ENCODE assay signal across 26 cellular contexts in genomic region chr6:156455847-156456246, GRCh38.
DNase-seq lines count a peak whose midpoint lies in the region; ATAC-seq, FAIRE-seq and TF ChIP-seq lines count a peak whose summit lies in the region.
"Had no signal": no experiment of that assay in that cellular context is flagged by ENCODE, and none has a peak within 500 bp of the region (broad histone marks: within the 10 kb centered on the region; RNA-seq: fewer than 3 reads in every experiment).

No MANE protein-coding gene starts in this region.

- WGBS in HepG2 (ENCODE audit: low lambda C conversion rate): 31% methylated on average over 4 of the region's 4 CpGs
- 53% methylated on average over 1 of the region's 4 CpGs for WGBS in right lobe of liver (ENCODE audit: insufficient coverage, low coverage, low lambda C conversion rate, missing lambda C conversion rate)
- 95% methylated on average over 3 of the region's 4 CpGs; no CpG with 5 or more reads in 1 of the 2 experiments for WGBS in endodermal cell (ENCODE audit: insufficient coverage in 1 of 2, insufficient read length in 1 of 2), 2 experiments
- 90 to 91% methylated on average over 3 of the region's 4 CpGs for WGBS in tibial nerve, 2 donors

- no peaks in the 10 kb centered on the region for H3K9me3 Mint-ChIP-seq in endodermal cell
- H3K9me3 Mint-ChIP-seq: CD8-positive, alpha-beta memory T cell had no signal

- no peak overlapping the region for H3K27ac Mint-ChIP-seq in endodermal cell
- H3K27ac Mint-ChIP-seq: CD14-positive monocyte; CD4-positive, alpha-beta memory T cell; CD4-positive, CD25-positive, alpha-beta regulatory T cell; CD8-positive, alpha-beta memory T cell had no signal

- no peaks in the 10 kb centered on the region for H3K27me3 Mint-ChIP-seq in endodermal cell (ENCODE audit: insufficient read depth)

- H3K27ac ChIP-seq in HepG2 (ENCODE audit: extremely low read length, insufficient read depth, low read length) (no peak overlapping the region), right lobe of liver (no peak overlapping the region), endodermal cell (ENCODE audit: low read depth, low read length) (no peak overlapping the region), tibial nerve (no peak overlapping the region)
- H3K27ac ChIP-seq: BLaER1 had no signal

- no peak for ATAC-seq in HepG2
- no peak for ATAC-seq in right lobe of liver
- ATAC-seq: GM12878 had no signal

- no peak for DNase-seq in HepG2 (ENCODE audit: low spot score)
- DNase-seq in right lobe of liver: no peak
- peak; percentile 7 for DNase-seq in NCI-H69 (lab: John Stamatoyannopoulos, UW)
- DNase-seq in endodermal cell: no peak
- no peak for DNase-seq in tibial nerve (ENCODE audit: low spot score in 2 of 2)
- DNase-seq: 8988T; ACHN; BE2C; C1 segment of cervical spinal cord; CD4-positive, alpha-beta memory T cell; CD4-positive, CD25-positive, alpha-beta regulatory T cell; CD8-positive, alpha-beta memory T cell; COR-L47; DMS 273 treated with DMSO at 0.1 percent for 48 hours; DMS153; DMS53; DMS79; DND-41; EL; GDM1 had no signal

- TF ChIP-seq POLR2A in HepG2 (IDR thresholded peaks at IDR 0.05; ENCODE audit: insufficient read depth in 1 of 2, low read depth in 2 of 2, low read length in 2 of 2) (no peak), right lobe of liver (IDR thresholded peaks at IDR 0.05) (no peak), tibial nerve (IDR thresholded peaks at IDR 0.05) (no peak)

- in situ Hi-C loops in HepG2 (cut with HindIII; ENCODE audit: extremely low pct_ligation_motif_present, low pct_unique_long_range_greater_than_20kb): no loop called here

- H3K9me3 ChIP-seq in HepG2 (ENCODE audit: low read length) (no peaks in the 10 kb centered on the region), right lobe of liver (no peaks in the 10 kb centered on the region), endodermal cell (ENCODE audit: control insufficient read depth, low read length) (no peaks in the 10 kb centered on the region), tibial nerve (no peaks in the 10 kb centered on the region)
- H3K9me3 ChIP-seq: BE2C, BLaER1 had no signal

- H3K4me3 Mint-ChIP-seq in endodermal cell: no peak overlapping the region
- H3K4me3 Mint-ChIP-seq: CD14-positive monocyte; CD4-positive, alpha-beta memory T cell; CD4-positive, CD25-positive, alpha-beta regulatory T cell; CD8-positive, alpha-beta memory T cell had no signal

- TF ChIP-seq CTCF in HepG2 (CRISPR knock-in tag; IDR thresholded peaks at IDR 0.05) (no peak), right lobe of liver (IDR thresholded peaks at IDR 0.05) (no peak), endodermal cell (conservative IDR thresholded peaks at IDR 0.05) (peak; percentile 19), tibial nerve (IDR thresholded peaks at IDR 0.05) (no peak)

- no peaks in the 10 kb centered on the region for H3K79me2 ChIP-seq in HepG2 (ENCODE audit: insufficient read depth, low read length)

- BruUV-seq in HepG2 (replicated peaks; lab: Mats Ljungman, UMichigan): no TSS peak

- intact Hi-C loops in HepG2 (cut with micrococcal nuclease; ENCODE audit: unreplicated experiment) (no loop called here), right lobe of liver (cut with DNase I) (no loop called here)

- H3K4me3 ChIP-seq in HepG2 (replicated peaks in 1 of 3; ENCODE audit: insufficient read depth in 1 of 3, low read depth in 2 of 3, low read length in 3 of 3): no peak overlapping the region
- no peak overlapping the region for H3K4me3 ChIP-seq in right lobe of liver
- no peak overlapping the region for H3K4me3 ChIP-seq in endodermal cell (ENCODE audit: low read length)
- H3K4me3 ChIP-seq in tibial nerve: no peak overlapping the region
- H3K4me3 ChIP-seq: BLaER1, GM12878 had no signal

- H3K9ac ChIP-seq in HepG2 (ENCODE audit: insufficient read depth, low read depth, low read length) (no peak overlapping the region), endodermal cell (ENCODE audit: extremely low read depth, low read length, poor library complexity, severe bottlenecking) (no peak overlapping the region)
- H3K9ac ChIP-seq: BLaER1 had no signal

- H3K36me3 Mint-ChIP-seq in endodermal cell (ENCODE audit: low read depth): no peaks in the 10 kb centered on the region
- H3K36me3 Mint-ChIP-seq: CD14-positive monocyte; CD4-positive, alpha-beta memory T cell; CD8-positive, alpha-beta memory T cell had no signal

- H2AFZ ChIP-seq in HepG2 (ENCODE audit: low read length): no peak overlapping the region

- H4K20me1 ChIP-seq in HepG2 (ENCODE audit: insufficient read depth, low read length): no peaks in the 10 kb centered on the region
- H4K20me1 ChIP-seq: BLaER1 had no signal

- no peak overlapping the region for H3K4me2 ChIP-seq in HepG2 (ENCODE audit: low read depth, low read length)
- H3K4me2 ChIP-seq: BLaER1 had no signal

- TF ChIP-seq RAD21 in HepG2 (CRISPR knock-in tag; IDR thresholded peaks at IDR 0.05): no peak

- CTCF ChIA-PET in HepG2 (lab: Yijun Ruan, JAX; ENCODE audit: low intra/inter-chr PET ratio, low total read pairs): no interaction called here

- no peaks in the 10 kb centered on the region for H3K4me1 ChIP-seq in HepG2 (ENCODE audit: insufficient read depth, low read length)
- H3K4me1 ChIP-seq in right lobe of liver: no peaks in the 10 kb centered on the region
- no peaks in the 10 kb centered on the region for H3K4me1 ChIP-seq in endodermal cell (ENCODE audit: control insufficient read depth, insufficient read depth, low read length)
- no peaks in the 10 kb centered on the region for H3K4me1 ChIP-seq in tibial nerve
- H3K4me1 ChIP-seq: BE2C had no signal

- POLR2A ChIA-PET in HepG2 (lab: Yijun Ruan, JAX): no interaction called here

- no peaks in the 10 kb centered on the region for H3K36me3 ChIP-seq in HepG2 (replicated peaks in 1 of 2; ENCODE audit: control insufficient read depth in 1 of 2, insufficient read depth in 2 of 2, low read length in 2 of 2)
- no peaks in the 10 kb centered on the region for H3K36me3 ChIP-seq in right lobe of liver
- H3K36me3 ChIP-seq in endodermal cell (ENCODE audit: control insufficient read depth, insufficient read depth, low read length): no peaks in the 10 kb centered on the region
- H3K36me3 ChIP-seq in tibial nerve: no peaks in the 10 kb centered on the region
- H3K36me3 ChIP-seq: BE2C, BLaER1 had no signal

- TF ChIP-seq EP300 in HepG2 (IDR thresholded peaks at IDR 0.05; ENCODE audit: low read depth in 2 of 2, low read length in 2 of 2) (no peak), HepG2 (CRISPR knock-in tag; IDR thresholded peaks at IDR 0.05; ENCODE audit: borderline replicate concordance) (no peak), tibial nerve (IDR thresholded peaks at IDR 0.05) (no peak)

- H3K4me1 Mint-ChIP-seq in endodermal cell: no peaks in the 10 kb centered on the region
- H3K4me1 Mint-ChIP-seq: CD4-positive, alpha-beta memory T cell; CD4-positive, CD25-positive, alpha-beta regulatory T cell; CD8-positive, alpha-beta memory T cell had no signal

- H3K27me3 ChIP-seq in HepG2 (ENCODE audit: control insufficient read depth in 1 of 2, insufficient read depth in 2 of 2, low read length in 2 of 2) (peaks cover 0 to 7% of the 10 kb centered on the region in 2 experiments; a peak in 2 of 5 replicates), right lobe of liver (no peaks in the 10 kb centered on the region), endodermal cell (ENCODE audit: control insufficient read depth, insufficient read depth, low read length, poor library complexity, severe bottlenecking) (no peaks in the 10 kb centered on the region), tibial nerve (no peaks in the 10 kb centered on the region)
- H3K27me3 ChIP-seq: BE2C, BLaER1 had no signal

- FAIRE-seq in HepG2 (lab: Jason Lieb, UNC): no peak
- FAIRE-seq: A204.1, GM12878, GM12892, GM18507 had no signal

TF ChIP-seq in HepG2, 621 proteins besides CTCF, POLR2A, EP300 and RAD21:
- no peak for TF ChIP-seq SETDB1 (CRISPR knock-in tag; IDR thresholded peaks at IDR 0.05; ENCODE audit: borderline replicate concordance)
- 0 out of 2 replicates have a peak, but pooled peaks have one; percentile 38 for TF ChIP-seq PCBP1 (IDR thresholded peaks at IDR 0.05; ENCODE audit: borderline replicate concordance, low read depth, low read length)
- TF ChIP-seq HNRNPK (IDR thresholded peaks at IDR 0.05; ENCODE audit: low read depth, low read length, poor library complexity, severe bottlenecking): peak; percentile 66
